In genomic region chr16:75687361-75687760, GRCh38 we compare ENCODE assay signal across 1 cellular context.
TF ChIP-seq lines count a peak whose summit lies in the region.

No MANE protein-coding gene starts in this region.

TF ChIP-seq in GM12878, 131 proteins besides CTCF, POLR2A, EP300 and RAD21:
- 0 out of 2 replicates have a peak, but pooled peaks have one; percentile 27 for TF ChIP-seq ATF2 (IDR thresholded peaks at IDR 0.05; ENCODE audit: low read length)
- no peak for TF ChIP-seq NFYA (IDR thresholded peaks at IDR 0.05; ENCODE audit: borderline replicate concordance, low read depth, low read length)
TF ChIP-seq in GM12878: peak in this region for 1.
